34 cellular contexts compared by ENCODE assay signal in genomic region chr4:108795733-108796132, GRCh38. TPM values are rescaled to one million over a fixed set of nuclear protein-coding genes. Genes with fewer than 3 reads are reported as not detected.
"Had no signal": no experiment of that assay in that cellular context is flagged by ENCODE, and none has a peak within 500 bp of the region (broad histone marks: within the 10 kb centered on the region; RNA-seq: fewer than 3 reads in every experiment).

No MANE protein-coding gene starts in this region.

- H3K9me3 Mint-ChIP-seq: activated CD4-positive, alpha-beta memory T cell treated with anti-CD3 and anti-CD28 coated beads for 36 hours; activated naive CD4-positive, alpha-beta T cell treated with anti-CD3 and anti-CD28 coated beads for 36 hours; activated naive CD8-positive, alpha-beta T cell treated with anti-CD3 and anti-CD28 coated beads for 36 hours; activated T-helper 1 cell treated with anti-CD3 and anti-CD28 coated beads, Interleukin-12 subunit alpha, Interleukin-12 subunit beta, Interleukin-2, Interleukin-4 antibody, amounts not matched to agents 30 ng/mL and 10 ng/mL and 1 ng/mL, durations not matched to agents 14 hours and 24 hours and 36 hours; central memory CD8-positive, alpha-beta T cell; nephron had no signal

- H3K27me3 ChIP-seq: adrenal gland, breast epithelium, upper lobe of right lung had no signal

- H3K27me3 Mint-ChIP-seq: activated naive CD8-positive, alpha-beta T cell treated with anti-CD3 and anti-CD28 coated beads for 36 hours; central memory CD8-positive, alpha-beta T cell had no signal

- H3K4me3 Mint-ChIP-seq: activated CD4-positive, alpha-beta memory T cell treated with anti-CD3 and anti-CD28 coated beads for 36 hours; activated naive CD4-positive, alpha-beta T cell treated with anti-CD3 and anti-CD28 coated beads for 36 hours; activated naive CD8-positive, alpha-beta T cell treated with anti-CD3 and anti-CD28 coated beads for 36 hours; activated T-helper 1 cell treated with anti-CD3 and anti-CD28 coated beads, Interleukin-12 subunit alpha, Interleukin-12 subunit beta, Interleukin-2, Interleukin-4 antibody, amounts not matched to agents 30 ng/mL and 10 ng/mL and 1 ng/mL, durations not matched to agents 14 hours and 24 hours and 36 hours; central memory CD8-positive, alpha-beta T cell; nephron; T-helper 17 cell had no signal

- H3K4me1 Mint-ChIP-seq: activated naive CD8-positive, alpha-beta T cell treated with anti-CD3 and anti-CD28 coated beads for 36 hours; central memory CD8-positive, alpha-beta T cell; nephron; T-helper 17 cell had no signal

- H3K36me3 ChIP-seq: adrenal gland, breast epithelium, upper lobe of right lung, WERI-Rb-1 had no signal

- H3K27ac Mint-ChIP-seq: activated CD4-positive, alpha-beta memory T cell treated with anti-CD3 and anti-CD28 coated beads for 36 hours; activated naive CD4-positive, alpha-beta T cell treated with anti-CD3 and anti-CD28 coated beads for 36 hours; activated naive CD8-positive, alpha-beta T cell treated with anti-CD3 and anti-CD28 coated beads for 36 hours; activated T-helper 1 cell treated with anti-CD3 and anti-CD28 coated beads, Interleukin-12 subunit alpha, Interleukin-12 subunit beta, Interleukin-2, Interleukin-4 antibody, amounts not matched to agents 30 ng/mL and 10 ng/mL and 1 ng/mL, durations not matched to agents 14 hours and 24 hours and 36 hours; nephron; T-helper 17 cell had no signal

- DNase-seq: activated CD4-positive, alpha-beta memory T cell treated with anti-CD3 and anti-CD28 coated beads for 36 hours; activated CD4-positive, alpha-beta T cell treated with anti-CD3 and anti-CD28 coated beads for 48 hours; activated CD8-positive, alpha-beta memory T cell treated with anti-CD3 and anti-CD28 coated beads, Interleukin-2, amount 50 U/mL, for 4 hours; activated effector memory CD4-positive, alpha-beta T cell treated with anti-CD3 and anti-CD28 coated beads, Interleukin-2, amount 50 U/mL, for 16 hours; activated naive CD4-positive, alpha-beta T cell treated with anti-CD3 and anti-CD28 coated beads for 36 hours; activated naive CD8-positive, alpha-beta T cell treated with anti-CD3 and anti-CD28 coated beads for 36 hours; activated T-cell treated with anti-CD3 and anti-CD28 coated beads, Interleukin-2, amount 50 U/mL, for 1 hour; adrenal gland; effector memory CD4-positive, alpha-beta T cell; erythroblast; head of caudate nucleus; hippocampal formation; stimulated activated CD4-positive, alpha-beta T cell treated with anti-CD3 and anti-CD28 coated beads, Interleukin-2, amount 100 ng/mL, for 48 hours; stimulated activated naive CD4-positive, alpha-beta T cell treated with Interleukin-2 at 50 U/mL for 16 hours; T-helper 17 cell; T1000; upper lobe of right lung; WERI-Rb-1 had no signal

- H3K4me3 ChIP-seq: adrenal gland, breast epithelium, upper lobe of right lung had no signal

- H3K4me1 ChIP-seq: adrenal gland, upper lobe of right lung had no signal

- ATAC-seq: activated CD4-positive, CD25-positive, alpha-beta regulatory T cell treated with anti-CD3 and anti-CD28 coated beads, Interleukin-2, amount 50 U/mL, for 24 hours; SK-N-SH treated with all-trans-retinoic acid at 6 μM for 48 hours; T-helper 17 cell; upper lobe of right lung had no signal

- H3K27ac ChIP-seq: adrenal gland, breast epithelium, upper lobe of right lung, WERI-Rb-1 had no signal

- H3K9me3 ChIP-seq: adrenal gland, breast epithelium, upper lobe of right lung had no signal

RNA-seq across cellular contexts. Expression of gene ETNPPL, which starts 32.9 kb away (rescaled TPM):
- total RNA-seq: activated CD4-positive, alpha-beta memory T cell treated with anti-CD3 and anti-CD28 coated beads for 36 hours; activated CD8-positive, alpha-beta memory T cell treated with anti-CD3 and anti-CD28 coated beads for 36 hours; activated naive CD4-positive, alpha-beta T cell treated with anti-CD3 and anti-CD28 coated beads for 36 hours; activated naive CD8-positive, alpha-beta T cell treated with anti-CD3 and anti-CD28 coated beads for 36 hours; activated T-helper 1 cell treated with anti-CD3 and anti-CD28 coated beads, Interleukin-12 subunit alpha, Interleukin-12 subunit beta, Interleukin-2, Interleukin-4 antibody, amounts not matched to agents 30 ng/mL and 10 ng/mL and 1 ng/mL, durations not matched to agents 14 hours and 24 hours and 36 hours; breast epithelium; dermis microvascular lymphatic vessel endothelial cell; fibroblast of lung; fibroblast of villous mesenchyme; lung microvascular endothelial cell; mesenteric fat pad; osteoblast; posterior vena cava; subcutaneous adipose tissue; T-helper 17 cell; upper lobe of right lung had no signal
- polyA plus RNA-seq: fibroblast of lung, keratinocyte had no signal
